19 cellular contexts compared by ENCODE assay signal in the genomic region with DNA sequence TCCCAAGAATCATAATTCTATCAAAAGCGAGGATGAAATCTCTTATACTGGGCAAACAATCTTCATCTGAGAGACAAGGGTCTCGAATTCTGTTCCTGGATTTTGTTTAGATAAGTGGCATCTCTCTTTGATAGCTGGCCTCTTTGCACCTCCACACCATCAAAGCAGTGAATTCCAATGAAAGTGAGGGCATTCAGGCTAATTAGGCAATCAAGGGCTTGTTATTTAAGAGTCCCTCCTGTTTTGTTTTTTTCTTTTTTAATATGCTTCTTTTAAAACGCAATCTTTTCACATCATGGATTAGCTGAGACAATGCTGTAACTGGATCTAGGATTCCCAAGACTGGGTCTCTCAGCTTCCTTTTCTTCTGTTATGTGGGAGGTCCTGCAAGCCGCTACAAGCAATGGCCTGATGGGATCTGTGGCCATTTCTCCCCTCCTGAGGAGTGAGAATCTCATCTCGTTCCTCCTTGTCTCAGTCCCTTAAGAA.
"Had no signal": no experiment of that assay in that cellular context is flagged by ENCODE, and none has a peak within 500 bp of the region (broad histone marks: within the 10 kb centered on the region; RNA-seq: fewer than 3 reads in every experiment).

No MANE protein-coding gene starts in this region.

- H3K4me1 Mint-ChIP-seq: naive thymus-derived CD8-positive, alpha-beta T cell; stimulated activated memory B cell treated with anti-CD40 and anti-IgM and Interleukin-4, amounts not matched to agents 10 μg/mL and 1 μg/mL and 100 μg/mL, for 72 hours had no signal

- H3K4me3 ChIP-seq: esophagus squamous epithelium, lung, ovary, smooth muscle cell, tibial nerve had no signal

- H3K36me3 ChIP-seq: esophagus squamous epithelium, ovary, tibial nerve had no signal

- H3K4me1 ChIP-seq: esophagus squamous epithelium, tibial nerve had no signal

- H3K4me3 Mint-ChIP-seq: dendritic cell treated with granulocyte-macrophage colony-stimulating factor and Interleukin-4, amounts not matched to agents 40 ng/mL and 50 ng/mL, for 4 days; effector memory CD8-positive, alpha-beta T cell; naive thymus-derived CD8-positive, alpha-beta T cell; stimulated activated memory B cell treated with anti-CD40 and anti-IgM and Interleukin-4, amounts not matched to agents 10 μg/mL and 1 μg/mL and 100 μg/mL, for 72 hours; stimulated activated naive CD8-positive, alpha-beta T cell treated with anti-CD3 and anti-CD28 coated beads, Interleukin-15, Interleukin-2, amounts not matched to agents 100 ng/mL and 50 ng/mL, for 24 hours had no signal

- DNase-seq: cerebellar nuclear complex; effector memory CD8-positive, alpha-beta T cell; esophagus squamous epithelium; foreskin fibroblast; left colon; left ventricle myocardium superior; mesenchymal stem cell; naive thymus-derived CD8-positive, alpha-beta T cell; nucleus accumbens; ovary; right cardiac atrium; stimulated activated CD4-positive, alpha-beta T cell treated with anti-CD3 and anti-CD28 coated beads, Interleukin-4, amount 100 ng/mL, for 1 hour; stimulated activated CD8-positive, alpha-beta memory T cell treated with anti-CD3 and anti-CD28 coated beads, Interleukin-4, amount 100 ng/mL, for 48 hours had no signal

- H3K27ac Mint-ChIP-seq: dendritic cell treated with granulocyte-macrophage colony-stimulating factor and Interleukin-4, amounts not matched to agents 40 ng/mL and 50 ng/mL, for 4 days; effector memory CD8-positive, alpha-beta T cell; stimulated activated memory B cell treated with anti-CD40 and anti-IgM and Interleukin-4, amounts not matched to agents 10 μg/mL and 1 μg/mL and 100 μg/mL, for 72 hours; stimulated activated naive CD8-positive, alpha-beta T cell treated with anti-CD3 and anti-CD28 coated beads, Interleukin-15, Interleukin-2, amounts not matched to agents 100 ng/mL and 50 ng/mL, for 24 hours had no signal

- H3K9me3 ChIP-seq: esophagus squamous epithelium, ovary, tibial nerve had no signal

- H3K4me2 ChIP-seq: smooth muscle cell had no signal

- H3K36me3 Mint-ChIP-seq: naive thymus-derived CD8-positive, alpha-beta T cell; stimulated activated memory B cell treated with anti-CD40 and anti-IgM and Interleukin-4, amounts not matched to agents 10 μg/mL and 1 μg/mL and 100 μg/mL, for 72 hours had no signal

- H3K27ac ChIP-seq: esophagus squamous epithelium, ovary, tibial nerve had no signal

- H3K9me3 Mint-ChIP-seq: dendritic cell treated with granulocyte-macrophage colony-stimulating factor and Interleukin-4, amounts not matched to agents 40 ng/mL and 50 ng/mL, for 4 days; effector memory CD8-positive, alpha-beta T cell; naive thymus-derived CD8-positive, alpha-beta T cell; stimulated activated memory B cell treated with anti-CD40 and anti-IgM and Interleukin-4, amounts not matched to agents 10 μg/mL and 1 μg/mL and 100 μg/mL, for 72 hours; stimulated activated naive CD8-positive, alpha-beta T cell treated with anti-CD3 and anti-CD28 coated beads, Interleukin-15, Interleukin-2, amounts not matched to agents 100 ng/mL and 50 ng/mL, for 24 hours had no signal

- ATAC-seq: effector memory CD8-positive, alpha-beta T cell; left colon; left ventricle myocardium superior; naive thymus-derived CD8-positive, alpha-beta T cell; right cardiac atrium; stimulated activated memory B cell treated with anti-CD40 and anti-IgM and Interleukin-4, amounts not matched to agents 10 μg/mL and 1 μg/mL and 100 μg/mL, for 72 hours had no signal

- H3K27me3 ChIP-seq: esophagus squamous epithelium, ovary, tibial nerve had no signal
